In genomic region chr4:134702374-134702773, GRCh38 we compare ENCODE assay signal across 31 cellular contexts.
"Had no signal": no experiment of that assay in that cellular context is flagged by ENCODE, and none has a peak within 500 bp of the region (broad histone marks: within the 10 kb centered on the region; RNA-seq: fewer than 3 reads in every experiment).

No MANE protein-coding gene starts in this region.

- ATAC-seq: activated CD8-positive, alpha-beta T cell treated with anti-CD3 and anti-CD28 coated beads for 36 hours; activated T-cell treated with anti-CD3 and anti-CD28 coated beads, Interleukin-2, amount 50 U/mL, for 72 hours; activated T-helper 17 cell treated with anti-CD3 and anti-CD28 coated beads, Interleukin-2, amount 50 U/mL, for 72 hours; T-cell had no signal

- DNase-seq: activated CD4-positive, alpha-beta T cell treated with anti-CD3 and anti-CD28 coated beads, Interleukin-2, amount 10 ng/mL, durations not matched to agents 24 days and 14 days; activated CD4-positive, alpha-beta T cell treated with anti-CD3 and anti-CD28 coated beads, Interleukin-2, amount 50 U/mL, for 4 hours; activated CD8-positive, alpha-beta T cell treated with anti-CD3 and anti-CD28 coated beads for 36 hours; activated effector memory CD4-positive, alpha-beta T cell treated with anti-CD3 and anti-CD28 coated beads, Interleukin-2, amount 50 U/mL, for 16 hours; activated naive CD4-positive, alpha-beta T cell; activated naive CD4-positive, alpha-beta T cell treated with anti-CD3 and anti-CD28 coated beads, Interleukin-2, amount 50 U/mL, for 16 hours; activated naive CD8-positive, alpha-beta T cell treated with anti-CD3 and anti-CD28 coated beads for 36 hours; activated T-cell treated with anti-CD3 and anti-CD28 coated beads, Interleukin-2, amount 50 U/mL, for 1 hour; activated T-cell treated with anti-CD3 and anti-CD28 coated beads, Interleukin-2, amount 50 U/mL, for 72 hours; amniotic stem cell; aorta; brain microvascular endothelial cell; central memory CD4-positive, alpha-beta T cell; NCI-H1092 treated with DMSO at 0.1 percent for 48 hours; NCI-H1417; NCI-H187 treated with DMSO at 0.1 percent for 48 hours; NCI-H2081; NCI-H2171 treated with DMSO at 0.1 percent for 48 hours; NCI-H2227 treated with DMSO at 0.1 percent for 48 hours; NCI-H446 treated with DMSO at 0.1 percent for 48 hours; NCI-H524; NCI-H69; NK-92 treated with Interleukin-12 subunit alpha and Interleukin-12 subunit beta, amount 100 ng/mL, for 24 hours; OCI-M1; Right ventricle myocardium superior; T-cell; T-helper 2 cell; T-helper 9 cell had no signal

- H3K4me2 ChIP-seq: KMS-11 had no signal

- H3K27ac ChIP-seq: brain microvascular endothelial cell, KMS-11, SK-N-MC had no signal

- H3K9ac ChIP-seq: KMS-11 had no signal

- H3K27me3 ChIP-seq: brain microvascular endothelial cell had no signal

- H3K36me3 ChIP-seq: brain microvascular endothelial cell had no signal

- H3K4me3 ChIP-seq: SK-N-MC had no signal
